In the genomic region with DNA sequence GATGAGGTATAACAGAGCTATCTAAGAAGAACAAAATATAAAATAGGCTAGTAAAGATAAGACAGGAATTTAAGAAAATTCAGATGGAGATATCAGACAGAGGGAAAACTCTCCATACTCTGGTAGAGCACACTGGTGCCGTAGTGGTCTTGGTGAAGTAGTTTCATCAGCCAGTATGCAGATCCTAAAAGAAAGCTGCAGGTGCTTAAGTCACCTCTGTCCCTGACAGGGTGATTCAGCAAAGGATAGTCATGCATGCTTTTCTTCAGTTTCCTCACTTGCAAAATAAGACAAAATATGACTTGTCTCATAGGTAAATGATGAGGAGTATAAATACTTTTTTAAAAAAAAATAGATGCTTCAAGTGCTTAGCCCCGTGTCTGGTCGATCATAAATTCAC, we compare ENCODE assay signal across 18 cellular contexts.
DNase-seq lines count a peak whose midpoint lies in the region; ATAC-seq and TF ChIP-seq lines count a peak whose summit lies in the region.
"Had no signal": no experiment of that assay in that cellular context is flagged by ENCODE, and none has a peak within 500 bp of the region (broad histone marks: within the 10 kb centered on the region; RNA-seq: fewer than 3 reads in every experiment).

No MANE protein-coding gene starts in this region.

- H3K27me3 ChIP-seq in GM23338 (ENCODE audit: insufficient read depth) = no peaks in the 10 kb centered on the region
- no peaks in the 10 kb centered on the region for H3K27me3 ChIP-seq in RWPE2 (ENCODE audit: insufficient read depth, poor library complexity, severe bottlenecking)
- H3K27me3 ChIP-seq in mesendoderm (ENCODE audit: insufficient read depth, low read length, poor library complexity) = no peaks in the 10 kb centered on the region
- H3K27me3 ChIP-seq: BLaER1 treated with 17β-estradiol and CSF1 and Interleukin-3, amounts not matched to agents 10 nM and 100 nM had no signal

- DNase-seq in GM23338 (ENCODE audit: low spot score) = peak; percentile 2
- DNase-seq in RWPE2 (ENCODE audit: low spot score) = no peak
- no peak for DNase-seq in chondrocyte (ENCODE audit: low spot score)
- peak; percentile 15 for DNase-seq in mesendoderm
- DNase-seq in activated CD4-positive, alpha-beta T cell treated with anti-CD3 and anti-CD28 coated beads for 1 hour = no peak
- no peak for DNase-seq in globus pallidus (ENCODE audit: low spot score)
- DNase-seq in GF-D8 (lab: John Stamatoyannopoulos, UW) = no peak
- DNase-seq: CD8-positive, alpha-beta T cell; DMS 273 treated with DMSO at 0.1 percent for 48 hours; DND-41; EL; GM23248; HCEC 1CT had no signal

- H2AFZ ChIP-seq in GM23338 = no peak overlapping the region
- H2AFZ ChIP-seq: GM23248 had no signal

- no peaks in the 10 kb centered on the region for H3K9me2 ChIP-seq in GM23338 (ENCODE audit: insufficient read depth)

- H3K79me2 ChIP-seq in GM23338 (replicated peaks; ENCODE audit: insufficient read depth) (no peaks in the 10 kb centered on the region), mesendoderm (ENCODE audit: control insufficient read depth, insufficient read depth, low read length) (no peaks in the 10 kb centered on the region)

- H3K9ac ChIP-seq in mesendoderm (ENCODE audit: low read length) = no peak overlapping the region
- H3K9ac ChIP-seq: BLaER1 treated with 17β-estradiol and CSF1 and Interleukin-3, amounts not matched to agents 10 nM and 100 nM; GM23248 had no signal

- H2BK15ac ChIP-seq in mesendoderm (replicated peaks; ENCODE audit: low read depth) = no peak overlapping the region

- no CpG with 5 or more reads among the region's 3 CpGs for WGBS in mesendoderm (ENCODE audit: extremely low coverage, insufficient coverage, low lambda C conversion rate)

- no peak overlapping the region for H2AK5ac ChIP-seq in mesendoderm (ENCODE audit: low read length)

- no peak overlapping the region for H2BK120ac ChIP-seq in mesendoderm (ENCODE audit: low read depth, low read length)

- no peak overlapping the region for H3K23ac ChIP-seq in mesendoderm (ENCODE audit: low read length)

- H3K9me3 Mint-ChIP-seq in GM23338 = 0 out of 3 replicates have a peak, but pooled peaks cover 2% of the 10 kb centered on the region
- H3K9me3 Mint-ChIP-seq in chondrocyte (ENCODE audit: low read depth) = peaks cover 2% of the 10 kb centered on the region

- no peaks in the 10 kb centered on the region for H3K9me3 ChIP-seq in RWPE2 (ENCODE audit: severe bottlenecking)

- H3K27ac ChIP-seq in GM23338 (ENCODE audit: low read depth) = no peak overlapping the region
- peak overlapping the region; percentile 84 for H3K27ac ChIP-seq in RWPE2 (ENCODE audit: poor library complexity, severe bottlenecking)
- no peak overlapping the region for H3K27ac ChIP-seq in mesendoderm (ENCODE audit: low read depth, low read length)
- H3K27ac ChIP-seq: BLaER1 treated with 17β-estradiol and CSF1 and Interleukin-3, amounts not matched to agents 10 nM and 100 nM; GM23248 had no signal

- H3K27me3 Mint-ChIP-seq in GM23338 (ENCODE audit: insufficient read depth, low read depth, poor library complexity) = no peaks in the 10 kb centered on the region
- H3K27me3 Mint-ChIP-seq in chondrocyte (ENCODE audit: low read depth) = no peaks in the 10 kb centered on the region
- H3K27me3 Mint-ChIP-seq: B cell, IgD-negative memory B cell had no signal

- H3K4me2 ChIP-seq in GM23338 (no peak overlapping the region), mesendoderm (ENCODE audit: low read length) (no peak overlapping the region)
- H3K4me2 ChIP-seq: BLaER1 treated with 17β-estradiol and CSF1 and Interleukin-3, amounts not matched to agents 10 nM and 100 nM had no signal

- H3K56ac ChIP-seq in mesendoderm (ENCODE audit: low read length) = no peak overlapping the region

- H3K27ac Mint-ChIP-seq in GM23338 = peak overlapping the region; percentile 73; the same call in 1 of the 2 replicates
- peak overlapping the region; percentile 49 for H3K27ac Mint-ChIP-seq in chondrocyte (ENCODE audit: unreplicated experiment)
- H3K27ac Mint-ChIP-seq: B cell; CD8-positive, alpha-beta T cell; IgD-negative memory B cell had no signal

- no peak overlapping the region for H3K18ac ChIP-seq in mesendoderm (ENCODE audit: low read length)

- H3K4me1 ChIP-seq in GM23338 (ENCODE audit: insufficient read depth) (peaks cover 6% of the 10 kb centered on the region), RWPE2 (ENCODE audit: insufficient read depth, poor library complexity, severe bottlenecking) (peaks cover 34% of the 10 kb centered on the region), mesendoderm (ENCODE audit: control insufficient read depth, low read depth, low read length) (no peaks in the 10 kb centered on the region)

- no peaks in the 10 kb centered on the region for H3K79me1 ChIP-seq in mesendoderm (ENCODE audit: low read length)

- H3K4me1 Mint-ChIP-seq in GM23338 (peaks cover 21% of the 10 kb centered on the region), chondrocyte (ENCODE audit: low read depth) (peaks cover 14% of the 10 kb centered on the region)
- H3K4me1 Mint-ChIP-seq: B cell, IgD-negative memory B cell had no signal

- no peaks in the 10 kb centered on the region for H3F3A ChIP-seq in GM23338 (replicated peaks; ENCODE audit: low read depth)

- TF ChIP-seq CTCF in GM23338 (conservative IDR thresholded peaks at IDR 0.05; ENCODE audit: low read depth in 2 of 2) (no peak), RWPE2 (IDR thresholded peaks at IDR 0.05; ENCODE audit: poor library complexity, severe bottlenecking) (no peak), chondrocyte (IDR thresholded peaks at IDR 0.05) (no peak)

- H3K4me3 Mint-ChIP-seq in GM23338 (no peak overlapping the region), chondrocyte (ENCODE audit: unreplicated experiment) (no peak overlapping the region)
- H3K4me3 Mint-ChIP-seq: B cell; CD8-positive, alpha-beta T cell; IgD-negative memory B cell had no signal

- H2BK5ac ChIP-seq in mesendoderm (ENCODE audit: low read length) = no peak overlapping the region

- H4K5ac ChIP-seq in mesendoderm (ENCODE audit: low read length) = no peak overlapping the region

- H3K4me3 ChIP-seq in GM23338 (no peak overlapping the region), RWPE2 (ENCODE audit: severe bottlenecking) (no peak overlapping the region), mesendoderm (ENCODE audit: low read length) (no peak overlapping the region)
- H3K4me3 ChIP-seq: BLaER1 treated with 17β-estradiol and CSF1 and Interleukin-3, amounts not matched to agents 10 nM and 100 nM; GM23248 had no signal

- H3K36me3 Mint-ChIP-seq in GM23338 (ENCODE audit: low read depth) (peaks cover 2% of the 10 kb centered on the region; the same call in 2 of the 3 replicates), chondrocyte (ENCODE audit: low read depth) (peaks cover 1% of the 10 kb centered on the region)
- H3K36me3 Mint-ChIP-seq: CD8-positive, alpha-beta T cell; IgD-negative memory B cell had no signal

- H4K20me1 ChIP-seq in GM23338 (replicated peaks; ENCODE audit: insufficient read depth) = no peaks in the 10 kb centered on the region
- H4K20me1 ChIP-seq: BLaER1 treated with 17β-estradiol and CSF1 and Interleukin-3, amounts not matched to agents 10 nM and 100 nM had no signal

- no peaks in the 10 kb centered on the region for H3K36me3 ChIP-seq in GM23338 (ENCODE audit: insufficient read depth)
- no peaks in the 10 kb centered on the region for H3K36me3 ChIP-seq in RWPE2 (ENCODE audit: low read depth)
- H3K36me3 ChIP-seq in mesendoderm (ENCODE audit: control insufficient read depth, insufficient read depth, low read length) = no peaks in the 10 kb centered on the region
- H3K36me3 ChIP-seq: BLaER1 treated with 17β-estradiol and CSF1 and Interleukin-3, amounts not matched to agents 10 nM and 100 nM had no signal

- ATAC-seq in GM23338 (peak; percentile 62), RWPE2 (ENCODE audit: low read depth) (no peak), HG03457 (IDR thresholded peaks at IDR 0.05; ENCODE audit: unreplicated experiment) (no peak)
- ATAC-seq: CD8-positive, alpha-beta T cell; HepG2 had no signal

- no peak overlapping the region for H3K4ac ChIP-seq in mesendoderm (ENCODE audit: low read depth, low read length)

- H4K8ac ChIP-seq in mesendoderm (ENCODE audit: low read depth, low read length) = no peak overlapping the region

TF ChIP-seq in GM23338, 12 proteins besides CTCF, POLR2A, EP300 and RAD21 (continues in another document):
- TF ChIP-seq ZNF114 (CRISPR knock-in tag; IDR thresholded peaks at IDR 0.05) (no peak), JUNB (IDR thresholded peaks at IDR 0.05; ENCODE audit: unreplicated experiment) (no peak), STAT1 (IDR thresholded peaks at IDR 0.05; ENCODE audit: unreplicated experiment) (no peak)

Comparison
In these comparisons a context has a peak if more than half of its experiments do, and no peak if none do; other contexts are left out.
1. DNase-seq: peak in GM23338 (single experiment) and mesendoderm (single experiment); none in RWPE2 (single experiment), chondrocyte (single experiment), activated CD4-positive, alpha-beta T cell treated with anti-CD3 and anti-CD28 coated beads for 1 hour (single experiment), globus pallidus (single experiment) and GF-D8 (single experiment).